Comparison of ENCODE assay signal across 8 cellular contexts in the genomic region with DNA sequence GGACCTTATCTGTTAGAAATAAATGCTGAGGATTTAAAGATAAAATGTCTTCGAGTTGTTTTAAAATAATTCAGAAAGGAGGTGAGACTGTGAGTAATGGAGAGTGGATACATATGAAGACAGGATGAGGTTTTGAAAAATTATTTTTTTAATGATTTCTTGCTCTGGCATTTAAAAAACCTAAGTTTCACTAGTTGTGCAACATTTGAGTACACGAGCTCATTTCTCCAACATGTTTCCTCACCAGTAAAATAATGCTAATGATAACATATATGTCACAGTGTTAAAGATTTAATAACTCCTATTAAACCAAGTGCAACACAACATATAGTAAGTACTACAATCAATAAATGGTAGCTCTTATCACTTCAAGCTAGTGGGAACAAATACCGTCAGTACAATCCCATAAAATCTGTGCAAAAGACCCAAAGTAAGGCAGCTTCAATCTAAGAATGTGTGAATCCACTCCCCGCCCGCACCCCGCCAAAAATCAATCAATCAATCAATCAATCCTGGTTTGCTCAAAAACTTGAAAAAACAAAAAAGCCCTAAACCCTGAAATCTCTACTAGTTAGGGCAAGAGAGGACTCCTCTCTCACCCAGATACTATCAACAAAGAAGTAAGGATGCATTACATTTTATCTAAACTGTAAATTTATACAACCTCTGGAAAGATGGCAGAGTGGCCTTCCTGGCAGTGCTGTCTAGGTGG. TPM values are rescaled to one million over a fixed set of nuclear protein-coding genes. Genes with fewer than 3 reads are reported as not detected.
DNase-seq lines count a peak whose midpoint lies in the region; ATAC-seq, FAIRE-seq and TF ChIP-seq lines count a peak whose summit lies in the region.

No MANE protein-coding gene starts in this region.

- H3K36me3 ChIP-seq in BLaER1 (peaks cover 32% of the 10 kb centered on the region), KMS-11 (ENCODE audit: insufficient read depth) (no peaks in the 10 kb centered on the region)

- no peaks in the 10 kb centered on the region for H3K27me3 ChIP-seq in BLaER1
- no peaks in the 10 kb centered on the region for H3K27me3 ChIP-seq in KMS-11 (ENCODE audit: insufficient read depth, low read depth)

- H3K27ac Mint-ChIP-seq in dendritic cell treated with granulocyte-macrophage colony-stimulating factor and Interleukin-4, amounts not matched to agents 40 ng/mL and 50 ng/mL, for 4 days: peak overlapping the region; percentile 99
- peak overlapping the region; percentile 94 to 100 (median 100) for H3K27ac Mint-ChIP-seq in naive thymus-derived CD8-positive, alpha-beta T cell

- no peaks in the 10 kb centered on the region for H3K9me3 Mint-ChIP-seq in dendritic cell treated with granulocyte-macrophage colony-stimulating factor and Interleukin-4, amounts not matched to agents 40 ng/mL and 50 ng/mL, for 4 days
- peaks cover 0 to 5% (median 0%) of the 10 kb centered on the region in 9 donors for H3K9me3 Mint-ChIP-seq in naive thymus-derived CD8-positive, alpha-beta T cell

- H3K36me3 Mint-ChIP-seq in dendritic cell treated with granulocyte-macrophage colony-stimulating factor and Interleukin-4, amounts not matched to agents 40 ng/mL and 50 ng/mL, for 4 days (ENCODE audit: low read depth): peaks cover 55% of the 10 kb centered on the region
- peaks cover 0 to 29% (median 7%) of the 10 kb centered on the region in 3 donors for H3K36me3 Mint-ChIP-seq in naive thymus-derived CD8-positive, alpha-beta T cell

- H3K79me2 ChIP-seq in KMS-11 (ENCODE audit: insufficient read depth, low read depth): peaks cover 50% of the 10 kb centered on the region

- no peak for FAIRE-seq in frontal cortex (lab: Jason Lieb, UNC)

- TF ChIP-seq CTCF in KMS-11 (conservative IDR thresholded peaks at IDR 0.05; ENCODE audit: low read depth, low read length): no peak

- peaks cover 29% of the 10 kb centered on the region; the same call in 1 of the 2 replicates for H4K20me1 ChIP-seq in BLaER1
- H4K20me1 ChIP-seq in KMS-11 (ENCODE audit: insufficient read depth): no peaks in the 10 kb centered on the region

- POLR2A ChIA-PET in naive thymus-derived CD8-positive, alpha-beta T cell (lab: Charles Lee): no interaction called here

- ATAC-seq in naive thymus-derived CD8-positive, alpha-beta T cell: no peak
- ATAC-seq in HG03108 (IDR thresholded peaks at IDR 0.05; ENCODE audit: unreplicated experiment) (no peak), HG02981 (IDR thresholded peaks at IDR 0.05; ENCODE audit: unreplicated experiment) (no peak)

- H3K4me1 Mint-ChIP-seq in dendritic cell treated with granulocyte-macrophage colony-stimulating factor and Interleukin-4, amounts not matched to agents 40 ng/mL and 50 ng/mL, for 4 days (ENCODE audit: low read depth): peaks cover 24% of the 10 kb centered on the region
- H3K4me1 Mint-ChIP-seq in naive thymus-derived CD8-positive, alpha-beta T cell: peaks cover 22 to 46% (median 41%) of the 10 kb centered on the region in 4 donors

- no peak overlapping the region for H2AFZ ChIP-seq in KMS-11 (ENCODE audit: low read depth)

- no peaks in the 10 kb centered on the region for H3K9me3 ChIP-seq in BLaER1

- peak overlapping the region; percentile 100 for H3K4me3 Mint-ChIP-seq in dendritic cell treated with granulocyte-macrophage colony-stimulating factor and Interleukin-4, amounts not matched to agents 40 ng/mL and 50 ng/mL, for 4 days
- H3K4me3 Mint-ChIP-seq in naive thymus-derived CD8-positive, alpha-beta T cell: peak overlapping the region; percentile 96 to 100 (median 100)

- H3K4me3 ChIP-seq in BLaER1 (peak overlapping the region; percentile 85), KMS-11 (IDR thresholded peaks at IDR 0.05; ENCODE audit: insufficient read depth, low read depth, low read length) (peak overlapping the region; percentile 40)

- H3K4me1 ChIP-seq in BLaER1 (peaks cover 32% of the 10 kb centered on the region), KMS-11 (ENCODE audit: low read depth, poor library complexity, severe bottlenecking) (peaks cover 10% of the 10 kb centered on the region)

- H3K9ac ChIP-seq in BLaER1 (peak overlapping the region; percentile 96), KMS-11 (peak overlapping the region; percentile 95; the same call in 1 of the 2 replicates)

- H3K4me2 ChIP-seq in BLaER1: peak overlapping the region; percentile 86
- peak overlapping the region; percentile 84 for H3K4me2 ChIP-seq in KMS-11

- no peaks in the 10 kb centered on the region for H3K27me3 Mint-ChIP-seq in dendritic cell treated with granulocyte-macrophage colony-stimulating factor and Interleukin-4, amounts not matched to agents 40 ng/mL and 50 ng/mL, for 4 days
- peaks cover 0 to 5% (median 0%) of the 10 kb centered on the region in 5 donors for H3K27me3 Mint-ChIP-seq in naive thymus-derived CD8-positive, alpha-beta T cell

- DNase-seq in naive thymus-derived CD8-positive, alpha-beta T cell: no peak
- DNase-seq in NCI-H226 (no peak), frontal cortex (ENCODE audit: low spot score in 2 of 2) (no peak)

- H3K27ac ChIP-seq in BLaER1 (peak overlapping the region; percentile 93), KMS-11 (peak overlapping the region; percentile 98; the same call in 1 of the 2 replicates)

- intact Hi-C loops in dendritic cell treated with granulocyte-macrophage colony-stimulating factor and Interleukin-4, amounts not matched to agents 40 ng/mL and 50 ng/mL, for 4 days (cut with micrococcal nuclease): loop anchor here (2.0 to 5.0 kb wide), 2 partner anchors 61 to 581 kb away; partner anchors contain the start of gene SUPT20H

RNA-seq across cellular contexts. Expression of gene ALG5, which starts 1.3 kb away (rescaled TPM):
- total RNA-seq in naive thymus-derived CD8-positive, alpha-beta T cell: 10 to 100 TPM; 22.5 to 27.4 TPM
- 10 to 100 TPM; 61.9 to 89.5 (median 73.6) TPM for polyA plus RNA-seq in naive thymus-derived CD8-positive, alpha-beta T cell
- 21.2 TPM for total RNA-seq in frontal cortex

RNA-seq across cellular contexts. Expression of gene EXOSC8, which starts 2.7 kb away (rescaled TPM):
- 10 to 100 TPM; 82.1 to 88.5 TPM for total RNA-seq in naive thymus-derived CD8-positive, alpha-beta T cell
- 10 to 100 TPM; 71.1 to 82.5 (median 80.4) TPM for polyA plus RNA-seq in naive thymus-derived CD8-positive, alpha-beta T cell
- 31.8 TPM for total RNA-seq in frontal cortex
